Comparison of ENCODE assay signal across 30 cellular contexts in genomic region chr9:72560086-72560485, GRCh38. TPM values are rescaled to one million over a fixed set of nuclear protein-coding genes. Genes with fewer than 3 reads are reported as not detected.
DNase-seq lines count a peak whose midpoint lies in the region; ATAC-seq, FAIRE-seq and TF ChIP-seq lines count a peak whose summit lies in the region.
"Had no signal": no experiment of that assay in that cellular context is flagged by ENCODE, and none has a peak within 500 bp of the region (broad histone marks: within the 10 kb centered on the region; RNA-seq: fewer than 3 reads in every experiment).

No MANE protein-coding gene starts in this region.

- intact Hi-C loops in IMR-90 (cut with micrococcal nuclease): no loop called here

- no peak overlapping the region for H3K4me2 ChIP-seq in A549
- no peak overlapping the region for H3K4me2 ChIP-seq in IMR-90 (ENCODE audit: low read depth, low read length)
- H3K4me2 ChIP-seq in keratinocyte (ENCODE audit: control insufficient read depth, extremely low read depth, insufficient read depth, low read depth, low read length): no peak overlapping the region
- H3K4me2 ChIP-seq: BLaER1 had no signal

- H3K56ac ChIP-seq in IMR-90 (ENCODE audit: extremely low read depth, insufficient read depth, low read length): no peak overlapping the region

- no peak overlapping the region for H3K4me3 Mint-ChIP-seq in osteocyte (ENCODE audit: unreplicated experiment)
- H3K4me3 Mint-ChIP-seq: CD14-positive monocyte; CD4-positive, alpha-beta memory T cell; CD4-positive, CD25-positive, alpha-beta regulatory T cell; CD8-positive, alpha-beta memory T cell had no signal

- TF ChIP-seq POLR2A in A549 (IDR thresholded peaks at IDR 0.05; ENCODE audit: low read length) (no peak), IMR-90 (IDR thresholded peaks at IDR 0.05; ENCODE audit: low read depth, low read length) (no peak), GM18505 (IDR thresholded peaks at IDR 0.05; ENCODE audit: borderline replicate concordance, extremely low read depth, insufficient read depth, insufficient read length) (no peak), tibial nerve (IDR thresholded peaks at IDR 0.05) (no peak)

- dilution Hi-C loops in IMR-90 (cut with HindIII; ENCODE audit: low sequenced_read_pairs, unreplicated experiment) (no loop called here), keratinocyte (cut with MboI; ENCODE audit: extremely low pct_ligation_motif_present, low sequenced_read_pairs) (no loop called here)

- H3K18ac ChIP-seq in IMR-90 (ENCODE audit: low read depth, low read length): no peak overlapping the region

- H3K27ac ChIP-seq in A549 (peak overlapping the region; percentile 48 to 88), IMR-90 (ENCODE audit: insufficient read depth, low read length) (no peak overlapping the region), keratinocyte (ENCODE audit: control insufficient read depth, insufficient read depth, low read length) (no peak overlapping the region), tibial nerve (no peak overlapping the region)
- H3K27ac ChIP-seq: 22Rv1, BLaER1 had no signal

- no peak overlapping the region for H2AK5ac ChIP-seq in IMR-90 (ENCODE audit: low read depth, low read length)

- peaks cover 8% of the 10 kb centered on the region for H3K9me1 ChIP-seq in IMR-90 (ENCODE audit: insufficient read depth, low read length)
- H3K9me1 ChIP-seq in keratinocyte (ENCODE audit: control insufficient read depth, extremely low read depth, insufficient read depth, low read length): no peaks in the 10 kb centered on the region

- TF ChIP-seq EP300 in A549 (IDR thresholded peaks at IDR 0.05): no peak
- TF ChIP-seq EP300 in tibial nerve (IDR thresholded peaks at IDR 0.05): no peak

- no peak overlapping the region for H3K4me3 ChIP-seq in A549
- H3K4me3 ChIP-seq in IMR-90 (ENCODE audit: insufficient read depth, low read depth, low read length): no peak overlapping the region
- no peak overlapping the region for H3K4me3 ChIP-seq in keratinocyte (ENCODE audit: control insufficient read depth in 2 of 3, extremely low read depth in 1 of 3, insufficient read depth in 2 of 3, low read depth in 1 of 3, low read length in 3 of 3)
- H3K4me3 ChIP-seq in tibial nerve: no peak overlapping the region
- H3K4me3 ChIP-seq: BLaER1, GM12878 had no signal

- H4K20me1 ChIP-seq in IMR-90 (ENCODE audit: insufficient read depth, low read length) (no peaks in the 10 kb centered on the region), keratinocyte (ENCODE audit: control insufficient read depth, extremely low read depth, insufficient read depth, low read length) (no peaks in the 10 kb centered on the region)
- H4K20me1 ChIP-seq: BLaER1 had no signal

- no peak overlapping the region for H2AK9ac ChIP-seq in IMR-90 (replicated peaks; ENCODE audit: low read depth, low read length, poor library complexity)

- H3K9me3 ChIP-seq in A549 (no peaks in the 10 kb centered on the region), IMR-90 (ENCODE audit: control insufficient read depth, insufficient read depth, low read length) (no peaks in the 10 kb centered on the region), keratinocyte (ENCODE audit: control insufficient read depth, low read depth, low read length) (no peaks in the 10 kb centered on the region), tibial nerve (no peaks in the 10 kb centered on the region)
- H3K9me3 ChIP-seq: BE2C, BLaER1 had no signal

- CTCF ChIA-PET in A549 (lab: Yijun Ruan, JAX): interaction anchor here (1.2 kb wide), 1 partner anchor 19 kb away, joined by 3 read pairs; no protein-coding TSS in a partner anchor
- CTCF ChIA-PET in IMR-90 (lab: Yijun Ruan, JAX): no interaction called here

- H2BK15ac ChIP-seq in IMR-90 (ENCODE audit: low read depth, low read length): no peak overlapping the region

- peaks cover 0 to 4% of the 10 kb centered on the region in 2 experiments; a peak in 1 of 4 replicates for H3K79me1 ChIP-seq in IMR-90 (ENCODE audit: low read depth in 1 of 2, low read length in 2 of 2)

- no peak overlapping the region for H3K4ac ChIP-seq in IMR-90 (ENCODE audit: low read depth, low read length)

- no peak overlapping the region for H2BK5ac ChIP-seq in IMR-90 (ENCODE audit: low read depth, low read length, poor library complexity, severe bottlenecking)

- H3K79me2 ChIP-seq in keratinocyte (ENCODE audit: control insufficient read depth, insufficient read depth, low read length): no peaks in the 10 kb centered on the region

- peaks cover 49% of the 10 kb centered on the region for H3K4me1 ChIP-seq in A549
- peaks cover 4% of the 10 kb centered on the region for H3K4me1 ChIP-seq in IMR-90 (ENCODE audit: control insufficient read depth, insufficient read depth, low read length)
- peaks cover 13% of the 10 kb centered on the region for H3K4me1 ChIP-seq in keratinocyte (ENCODE audit: control insufficient read depth, extremely low read depth, insufficient read depth, low read length)
- H3K4me1 ChIP-seq in tibial nerve: peaks cover 0 to 21% (median 0%) of the 10 kb centered on the region in 4 donors
- H3K4me1 ChIP-seq: BE2C, BLaER1 had no signal

- H3K4me1 Mint-ChIP-seq in osteocyte (ENCODE audit: unreplicated experiment): peaks cover 47% of the 10 kb centered on the region

- no peaks in the 10 kb centered on the region for H3K36me3 ChIP-seq in IMR-90 (ENCODE audit: control insufficient read depth, insufficient read depth, low read length)
- H3K36me3 ChIP-seq in keratinocyte (ENCODE audit: control insufficient read depth in 2 of 2, extremely low read depth in 1 of 2, insufficient read depth in 2 of 2, low read length in 2 of 2): no peaks in the 10 kb centered on the region
- H3K36me3 ChIP-seq in tibial nerve: no peaks in the 10 kb centered on the region
- H3K36me3 ChIP-seq: BE2C, BLaER1 had no signal

- ATAC-seq in A549: no peak
- no peak for ATAC-seq in IMR-90 (ENCODE audit: low read depth)
- no peak for ATAC-seq in GM18505 (IDR thresholded peaks at IDR 0.05; ENCODE audit: unreplicated experiment)
- ATAC-seq: GM12878 had no signal

- 65% methylated on average over 1 of the region's 1 CpG for WGBS in A549 (ENCODE audit: missing lambda C conversion rate)
- WGBS in IMR-90 (ENCODE audit: extremely low coverage in 2 of 2, insufficient read length in 1 of 2), 2 experiments: no CpG with 5 or more reads among the region's 1 CpG
- 90 to 91% methylated on average over 1 of the region's 1 CpG for WGBS in tibial nerve, 2 donors

- DNase-seq in A549 (ENCODE audit: low read depth in 1 of 2, low spot score in 1 of 2): no peak
- no peak for DNase-seq in IMR-90
- DNase-seq in keratinocyte (ENCODE audit: low read depth, low spot score): no peak
- no peak for DNase-seq in osteocyte (ENCODE audit: extremely low spot score, unreplicated experiment)
- DNase-seq in tibial nerve (ENCODE audit: low spot score in 2 of 2): no peak
- DNase-seq: ACHN; BE2C; C1 segment of cervical spinal cord; CD4-positive, alpha-beta memory T cell; CD4-positive, CD25-positive, alpha-beta regulatory T cell; CD8-positive, alpha-beta memory T cell; COR-L47; DMS 273 treated with DMSO at 0.1 percent for 48 hours; DMS153; DMS53; DMS79; DND-41; EL; GDM1 had no signal

- no peak overlapping the region for H3K27ac Mint-ChIP-seq in osteocyte (ENCODE audit: unreplicated experiment)
- H3K27ac Mint-ChIP-seq: CD4-positive, CD25-positive, alpha-beta regulatory T cell; CD8-positive, alpha-beta memory T cell had no signal

- no peak overlapping the region for H4K91ac ChIP-seq in IMR-90 (ENCODE audit: insufficient read depth, low read depth, low read length)

- H3K27me3 ChIP-seq in IMR-90 (ENCODE audit: control insufficient read depth, insufficient read depth, low read length): no peaks in the 10 kb centered on the region
- H3K27me3 ChIP-seq in keratinocyte (ENCODE audit: control insufficient read depth, extremely low read depth, insufficient read depth, low read length): no peaks in the 10 kb centered on the region
- H3K27me3 ChIP-seq in tibial nerve: no peaks in the 10 kb centered on the region
- H3K27me3 ChIP-seq: BE2C, BLaER1 had no signal

- H3K9me3 Mint-ChIP-seq in osteocyte (ENCODE audit: unreplicated experiment): peaks cover 1% of the 10 kb centered on the region
- H3K9me3 Mint-ChIP-seq: CD14-positive monocyte had no signal

- TF ChIP-seq CTCF in A549 (IDR thresholded peaks at IDR 0.05) (no peak), IMR-90 (conservative IDR thresholded peaks at IDR 0.05; ENCODE audit: low read depth, low read length) (no peak), keratinocyte (optimal IDR thresholded peaks at IDR 0.05 in 1 of 3, IDR thresholded peaks at IDR 0.05 in 1 of 3, conservative IDR thresholded peaks at IDR 0.05 in 1 of 3; ENCODE audit: extremely low read depth in 1 of 3, insufficient read depth in 2 of 3, low read length in 3 of 3) (no peak), osteocyte (IDR thresholded peaks at IDR 0.05) (no peak), tibial nerve (IDR thresholded peaks at IDR 0.05) (no peak)

- in situ Hi-C loops in IMR-90 (cut with MboI; ENCODE audit: low sequenced_read_pairs): loop anchor here (25.0 kb wide), 1 partner anchor 823 kb away; no protein-coding TSS in a partner anchor

- no peak overlapping the region for H4K5ac ChIP-seq in IMR-90 (ENCODE audit: low read depth, low read length)

- H3K27me3 Mint-ChIP-seq in osteocyte (ENCODE audit: unreplicated experiment): no peaks in the 10 kb centered on the region
- H3K27me3 Mint-ChIP-seq: CD4-positive, alpha-beta memory T cell; CD4-positive, CD25-positive, alpha-beta regulatory T cell had no signal

- no peak overlapping the region for H3K23ac ChIP-seq in IMR-90 (ENCODE audit: low read depth, low read length)

- peak overlapping the region; percentile 46; the same call in 1 of the 2 replicates for H2BK20ac ChIP-seq in IMR-90 (ENCODE audit: low read depth, low read length)

- FAIRE-seq in A549 (lab: Jason Lieb, UNC): no peak
- FAIRE-seq in keratinocyte (lab: Jason Lieb, UNC): peak; percentile 71
- FAIRE-seq: GM12878, GM12892, GM19239 had no signal

- H4K8ac ChIP-seq in IMR-90 (ENCODE audit: low read depth in 2 of 2, low read length in 2 of 2): no peak overlapping the region

- H2BK120ac ChIP-seq in IMR-90 (ENCODE audit: low read depth, low read length): no peak overlapping the region

- POLR2A ChIA-PET in A549 (lab: Yijun Ruan, JAX) (no interaction called here), IMR-90 (lab: Charles Lee; ENCODE audit: unreplicated experiment) (no interaction called here)

- no peaks in the 10 kb centered on the region for H3K36me3 Mint-ChIP-seq in osteocyte (ENCODE audit: unreplicated experiment)
- H3K36me3 Mint-ChIP-seq: CD14-positive monocyte; CD4-positive, alpha-beta memory T cell; CD4-positive, CD25-positive, alpha-beta regulatory T cell; CD8-positive, alpha-beta memory T cell had no signal

- TF ChIP-seq RAD21 in A549 (conservative IDR thresholded peaks at IDR 0.05 in 1 of 2, IDR thresholded peaks at IDR 0.05 in 1 of 2) (no peak), IMR-90 (IDR thresholded peaks at IDR 0.05; ENCODE audit: low read length) (no peak)

- H3K14ac ChIP-seq in IMR-90 (replicated peaks; ENCODE audit: low read depth, low read length): no peak overlapping the region

- H2AFZ ChIP-seq in IMR-90 (replicated peaks; ENCODE audit: low read length, poor library complexity) (no peak overlapping the region), keratinocyte (ENCODE audit: control insufficient read depth, low read length) (no peak overlapping the region)

- no TSS peak for BruUV-seq in IMR-90 (replicated peaks; lab: Mats Ljungman, UMichigan)

- H3K9ac ChIP-seq in IMR-90 (ENCODE audit: low read depth, low read length) (no peak overlapping the region), keratinocyte (ENCODE audit: control insufficient read depth, extremely low read depth, insufficient read depth, low read length) (no peak overlapping the region)
- H3K9ac ChIP-seq: BLaER1 had no signal

RNA-seq across cellular contexts. Expression of gene TMC1, which starts 38.7 kb away (rescaled TPM):
- polyA plus RNA-seq in A549 (2011; rRNA removed) (0.12 and 0.29 TPM in 2 replicates), A549 (2017; fragmentation: RNase III; extraction: RNeasy Plus Mini Kit Qiagen cat#74134 plus additional on column Dnase treatment) (0.01 to 0.18 TPM (median 0.17 TPM) in 3 replicates), IMR-90 (2012; rRNA removed) (not detected in 2 replicates), keratinocyte (0.05 to 0.24 TPM (median 0.12 TPM) in 3 replicates)
- polyA plus RNA-seq in A549 (2012; cell fraction: cytosol; rRNA removed): 0.01 and 0.03 TPM in 2 replicates
- 0.04 TPM in 1 of 2 replicates, not detected in the other for polyA plus RNA-seq in A549 (2012; cell fraction: nucleus; rRNA removed)
- polyA minus RNA-seq in A549 (2011; rRNA and poly(A)+ RNA removed): 0.12 and 0.49 TPM in 2 replicates
- total RNA-seq in IMR-90 (2012; rRNA removed) (not detected in 2 replicates), osteocyte (not detected in 2 replicates), tibial nerve (1 to 10 TPM in 1 of 4 donors, under 1 TPM in 2, not detected in 1; 0.30 to 2.3 (median 0.44) TPM)
- not detected in 2 replicates for polyA plus RNA-seq in IMR-90 (2012; cell fraction: cytosol; rRNA removed)
- 0.11 TPM in 1 of 2 replicates, not detected in the other for polyA plus RNA-seq in IMR-90 (2012; cell fraction: nucleus; rRNA removed; ENCODE audit: low replicate concordance)
- polyA plus RNA-seq in keratinocyte (2011; ENCODE audit: low read depth): not detected
- not detected in 2 replicates for polyA plus RNA-seq in keratinocyte (2011; cell fraction: cytosol; rRNA removed)
- polyA plus RNA-seq in keratinocyte (2011; cell fraction: nucleus; rRNA removed): 0.08 and 0.32 TPM in 2 replicates
- not detected in 2 replicates for polyA plus RNA-seq in keratinocyte (2012; ENCODE audit: low replicate concordance)
- polyA minus RNA-seq in keratinocyte: 1.3 TPM in 1 of 3 replicates, not detected in the others
- polyA minus RNA-seq in keratinocyte (2011; cell fraction: cytosol; rRNA and poly(A)+ RNA removed): not detected
- polyA minus RNA-seq in keratinocyte (2011; cell fraction: nucleus; rRNA and poly(A)+ RNA removed): not detected in 2 replicates
- total RNA-seq: A172; CD4-positive, alpha-beta memory T cell; CD4-positive, CD25-positive, alpha-beta regulatory T cell; CD8-positive, alpha-beta memory T cell; Daoy; G401 had no signal
- polyA plus RNA-seq: AG04450; CD4-positive, alpha-beta memory T cell; CD4-positive, CD25-positive, alpha-beta regulatory T cell; CD8-positive, alpha-beta memory T cell had no signal

Comparison
In these comparisons a context has a peak if more than half of its experiments do, and no peak if none do; other contexts are left out.
1. H3K27ac ChIP-seq: peak in A549 (2 of 2); none in IMR-90 (single experiment), keratinocyte (single experiment) and tibial nerve (0 of 4).